1 cellular context compared by ENCODE assay signal in genomic region chr3:112460519-112460918, GRCh38.
TF ChIP-seq lines count a peak whose summit lies in the region.

No MANE protein-coding gene starts in this region.

TF ChIP-seq in SK-N-SH, 30 proteins besides CTCF, POLR2A, EP300 and RAD21 (continued from another document):
- TF ChIP-seq REST (IDR thresholded peaks at IDR 0.05; ENCODE audit: low read depth, low read length): no peak
- no peak for TF ChIP-seq YY1 (IDR thresholded peaks at IDR 0.05; ENCODE audit: low read depth)
- no peak for TF ChIP-seq TEAD4 (IDR thresholded peaks at IDR 0.05; ENCODE audit: borderline replicate concordance, insufficient read depth)
- TF ChIP-seq NRF1 (IDR thresholded peaks at IDR 0.05; ENCODE audit: low read depth, low read length): no peak
- no peak for TF ChIP-seq ELF1 (IDR thresholded peaks at IDR 0.05)
- no peak for TF ChIP-seq SIN3A (IDR thresholded peaks at IDR 0.05; ENCODE audit: borderline replicate concordance, low read depth, low read length)
- TF ChIP-seq IRF3 (IDR thresholded peaks at IDR 0.05; ENCODE audit: low read depth, low read length): no peak
- no peak for TF ChIP-seq TAF1 (IDR thresholded peaks at IDR 0.05; ENCODE audit: borderline replicate concordance, low read depth, low read length)
